ENCODE assay signal across 23 cellular contexts in genomic region chr21:45514311-45515021, GRCh38. TPM values are rescaled to one million over a fixed set of nuclear protein-coding genes. Genes with fewer than 3 reads are reported as not detected.
DNase-seq lines count a peak whose midpoint lies in the region; ATAC-seq and TF ChIP-seq lines count a peak whose summit lies in the region.
"Had no signal": no experiment of that assay in that cellular context is flagged by ENCODE, and none has a peak within 500 bp of the region (broad histone marks: within the 10 kb centered on the region; RNA-seq: fewer than 3 reads in every experiment).

No MANE protein-coding gene starts in this region.

- 90% methylated on average over 22 of the region's 22 CpGs for WGBS in urinary bladder

- H3K4me3 ChIP-seq in mucosa of descending colon: no peak overlapping the region
- no peak overlapping the region for H3K4me3 ChIP-seq in urinary bladder (ENCODE audit: low read depth, low read length)
- H3K4me3 ChIP-seq: BLaER1 treated with 17β-estradiol and CSF1 and Interleukin-3, amounts not matched to agents 10 nM and 100 nM; hepatocyte; tibial nerve had no signal

- no peaks in the 10 kb centered on the region for H3K27me3 Mint-ChIP-seq in activated naive CD4-positive, alpha-beta T cell treated with anti-CD3 and anti-CD28 coated beads, Interleukin-2, amount 10 ng/mL, durations not matched to agents 7 days and 5 days
- no peaks in the 10 kb centered on the region for H3K27me3 Mint-ChIP-seq in mesothelial cell of epicardium (ENCODE audit: low read depth)
- H3K27me3 Mint-ChIP-seq: stimulated activated memory B cell treated with anti-CD40 and anti-IgM and Interleukin-4, amounts not matched to agents 10 μg/mL and 1 μg/mL and 100 μg/mL, for 72 hours had no signal

- intact Hi-C loops in Right ventricle myocardium superior (cut with DNase I): no loop called here
- intact Hi-C loops in mucosa of descending colon (cut with DNase I, micrococcal nuclease): no loop called here

- ATAC-seq in activated naive CD4-positive, alpha-beta T cell treated with anti-CD3 and anti-CD28 coated beads, Interleukin-2, amount 50 U/mL, for 72 hours: no peak
- no peak for ATAC-seq in Right ventricle myocardium superior (ENCODE audit: poor library complexity)
- ATAC-seq in mucosa of descending colon: no peak
- ATAC-seq in HG03432 (IDR thresholded peaks at IDR 0.05; ENCODE audit: unreplicated experiment): no peak
- ATAC-seq: stimulated activated memory B cell treated with anti-CD40 and anti-IgM and Interleukin-4, amounts not matched to agents 10 μg/mL and 1 μg/mL and 100 μg/mL, for 72 hours had no signal

- peaks cover 5 to 16% of the 10 kb centered on the region in 2 donors for H3K9me3 Mint-ChIP-seq in activated naive CD4-positive, alpha-beta T cell treated with anti-CD3 and anti-CD28 coated beads, Interleukin-2, amount 50 U/mL, for 72 hours
- peaks cover 17% of the 10 kb centered on the region for H3K9me3 Mint-ChIP-seq in activated naive CD4-positive, alpha-beta T cell treated with anti-CD3 and anti-CD28 coated beads, Interleukin-2, amount 10 ng/mL, durations not matched to agents 7 days and 5 days
- H3K9me3 Mint-ChIP-seq in mesothelial cell of epicardium: peaks cover 17% of the 10 kb centered on the region

- CTCF ChIA-PET in activated naive CD4-positive, alpha-beta T cell treated with anti-CD3 and anti-CD28 coated beads, Interleukin-2, amount 10 ng/mL, durations not matched to agents 7 days and 5 days (lab: Charles Lee): no interaction called here

- no peak for DNase-seq in activated naive CD4-positive, alpha-beta T cell treated with anti-CD3 and anti-CD28 coated beads, Interleukin-2, amount 50 U/mL, for 72 hours (ENCODE audit: low spot score in 2 of 2)
- no peak for DNase-seq in activated naive CD4-positive, alpha-beta T cell treated with anti-CD3 and anti-CD28 coated beads, Interleukin-2, amount 10 ng/mL, durations not matched to agents 7 days and 5 days
- DNase-seq in Right ventricle myocardium superior (peak; percentile 38), mucosa of descending colon (peak in 2 of 3 donors; percentile 23 to 42), GM19238 (ENCODE audit: insufficient read length, low spot score) (no peak), mesothelial cell of epicardium (ENCODE audit: low spot score in 2 of 2, unreplicated experiment in 2 of 2) (no peak)
- DNase-seq: activated CD4-positive, alpha-beta T cell treated with anti-CD3 and anti-CD28 coated beads, Interleukin-2, amount 50 U/mL, for 48 hours; activated naive CD4-positive, alpha-beta T cell treated with anti-CD3 and anti-CD28 coated beads, Interleukin-2, amount 50 U/mL, for 16 hours; activated T-cell treated with anti-CD3 and anti-CD28 coated beads, Interleukin-2, amount 50 U/mL, for 1 hour; cortex of kidney; DMS 273 treated with DMSO at 0.1 percent for 48 hours; GOT3; NCI-H1105 treated with DMSO at 0.1 percent for 48 hours; NCI-H2107; NCI-H524 treated with DMSO at 0.1 percent for 48 hours; SIG-M5 had no signal

- peaks cover 12% of the 10 kb centered on the region for H3K9me3 ChIP-seq in mucosa of descending colon

- TF ChIP-seq CTCF in mucosa of descending colon (IDR thresholded peaks at IDR 0.05): no peak
- TF ChIP-seq CTCF in mesothelial cell of epicardium (IDR thresholded peaks at IDR 0.05; ENCODE audit: unreplicated experiment): no peak

- H3K36me3 ChIP-seq in mucosa of descending colon (ENCODE audit: low read depth) (no peaks in the 10 kb centered on the region), urinary bladder (ENCODE audit: insufficient read depth) (no peaks in the 10 kb centered on the region)

- H3K4me3 Mint-ChIP-seq in activated naive CD4-positive, alpha-beta T cell treated with anti-CD3 and anti-CD28 coated beads, Interleukin-2, amount 10 ng/mL, durations not matched to agents 7 days and 5 days: no peak overlapping the region
- no peak overlapping the region for H3K4me3 Mint-ChIP-seq in mesothelial cell of epicardium
- H3K4me3 Mint-ChIP-seq: neural crest cell; stimulated activated memory B cell treated with anti-CD40 and anti-IgM and Interleukin-4, amounts not matched to agents 10 μg/mL and 1 μg/mL and 100 μg/mL, for 72 hours had no signal

- H3K4me1 Mint-ChIP-seq in activated naive CD4-positive, alpha-beta T cell treated with anti-CD3 and anti-CD28 coated beads, Interleukin-2, amount 10 ng/mL, durations not matched to agents 7 days and 5 days: peaks cover 30% of the 10 kb centered on the region
- peaks cover 8% of the 10 kb centered on the region for H3K4me1 Mint-ChIP-seq in mesothelial cell of epicardium
- H3K4me1 Mint-ChIP-seq: neural crest cell; stimulated activated memory B cell treated with anti-CD40 and anti-IgM and Interleukin-4, amounts not matched to agents 10 μg/mL and 1 μg/mL and 100 μg/mL, for 72 hours had no signal

- H3K27ac ChIP-seq in urinary bladder (ENCODE audit: low read depth): peak overlapping the region; percentile 60
- H3K27ac ChIP-seq: hepatocyte, tibial nerve had no signal

- H3K36me3 Mint-ChIP-seq in activated naive CD4-positive, alpha-beta T cell treated with anti-CD3 and anti-CD28 coated beads, Interleukin-2, amount 50 U/mL, for 72 hours: peaks cover 19 to 24% of the 10 kb centered on the region in 2 donors
- H3K36me3 Mint-ChIP-seq in activated naive CD4-positive, alpha-beta T cell treated with anti-CD3 and anti-CD28 coated beads, Interleukin-2, amount 10 ng/mL, durations not matched to agents 7 days and 5 days: peaks cover 28% of the 10 kb centered on the region
- H3K36me3 Mint-ChIP-seq in mesothelial cell of epicardium: peaks cover 25% of the 10 kb centered on the region

- peaks cover 14% of the 10 kb centered on the region for H3K4me1 ChIP-seq in mucosa of descending colon (ENCODE audit: low read depth)
- H3K4me1 ChIP-seq in urinary bladder (ENCODE audit: insufficient read depth): no peaks in the 10 kb centered on the region
- H3K4me1 ChIP-seq: tibial nerve had no signal

- peak overlapping the region; percentile 13 to 88 for H3K27ac Mint-ChIP-seq in activated naive CD4-positive, alpha-beta T cell treated with anti-CD3 and anti-CD28 coated beads, Interleukin-2, amount 50 U/mL, for 72 hours
- no peak overlapping the region for H3K27ac Mint-ChIP-seq in activated naive CD4-positive, alpha-beta T cell treated with anti-CD3 and anti-CD28 coated beads, Interleukin-2, amount 10 ng/mL, durations not matched to agents 7 days and 5 days
- H3K27ac Mint-ChIP-seq in mesothelial cell of epicardium: no peak overlapping the region
- H3K27ac Mint-ChIP-seq: stimulated activated memory B cell treated with anti-CD40 and anti-IgM and Interleukin-4, amounts not matched to agents 10 μg/mL and 1 μg/mL and 100 μg/mL, for 72 hours had no signal

RNA-seq across cellular contexts. Expression of gene SLC19A1, which starts 27.8 kb away (rescaled TPM):
- 10 to 100 TPM; 24.9 to 62.5 TPM for total RNA-seq in activated naive CD4-positive, alpha-beta T cell treated with anti-CD3 and anti-CD28 coated beads, Interleukin-2, amount 50 U/mL, for 72 hours
- total RNA-seq in Right ventricle myocardium superior (6.9 TPM), mucosa of descending colon (10 to 100 TPM; 12.6 to 22.8 (median 12.7) TPM), urinary bladder (4.2 TPM), mesothelial cell of epicardium (32.6 to 36.8 TPM (median 33.0 TPM) in 3 replicates)
- 7.5 TPM for polyA plus RNA-seq in urinary bladder

Comparison
In these comparisons a context has a peak if more than half of its experiments do, and no peak if none do; other contexts are left out.
1. H3K27ac Mint-ChIP-seq: peak in activated naive CD4-positive, alpha-beta T cell treated with anti-CD3 and anti-CD28 coated beads, Interleukin-2, amount 50 U/mL, for 72 hours (2 of 2); none in activated naive CD4-positive, alpha-beta T cell treated with anti-CD3 and anti-CD28 coated beads, Interleukin-2, amount 10 ng/mL, durations not matched to agents 7 days and 5 days (single experiment) and mesothelial cell of epicardium (single experiment).
2. DNase-seq: peak in Right ventricle myocardium superior (single experiment) and mucosa of descending colon (2 of 3); none in activated naive CD4-positive, alpha-beta T cell treated with anti-CD3 and anti-CD28 coated beads, Interleukin-2, amount 50 U/mL, for 72 hours (0 of 2), activated naive CD4-positive, alpha-beta T cell treated with anti-CD3 and anti-CD28 coated beads, Interleukin-2, amount 10 ng/mL, durations not matched to agents 7 days and 5 days (single experiment), GM19238 (single experiment) and mesothelial cell of epicardium (0 of 2).